Comparison of ENCODE assay signal across 9 cellular contexts in the genomic region with DNA sequence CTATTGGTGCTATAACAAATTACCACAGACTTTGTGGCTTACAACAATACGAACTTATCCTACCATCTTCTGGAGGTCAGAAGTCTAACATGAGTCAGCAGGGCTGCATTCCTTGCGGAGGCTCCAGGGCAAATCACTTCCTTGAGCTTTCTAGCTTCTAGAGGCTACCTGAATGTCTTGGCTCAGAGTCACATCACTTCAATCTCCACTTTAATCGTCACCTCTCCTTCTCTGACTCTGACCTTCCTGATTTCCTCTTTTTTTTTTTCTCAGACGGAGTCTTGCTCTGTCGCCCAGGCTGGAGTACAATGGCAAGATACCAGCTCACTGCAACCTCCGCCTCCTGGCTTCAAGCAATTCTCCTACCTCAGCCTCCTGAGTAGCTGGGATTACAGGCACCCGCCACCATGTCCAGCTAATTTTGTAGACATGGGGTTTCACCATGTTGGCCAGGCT. TPM values are rescaled to one million over a fixed set of nuclear protein-coding genes. Genes with fewer than 3 reads are reported as not detected.
A peak's percentile ranks its signal among the peaks of the same experiment; 100 is the strongest.
DNase-seq lines count a peak whose midpoint lies in the region; ATAC-seq, FAIRE-seq and TF ChIP-seq lines count a peak whose summit lies in the region.
"Had no signal": no experiment of that assay in that cellular context is flagged by ENCODE, and none has a peak within 500 bp of the region (broad histone marks: within the 10 kb centered on the region; RNA-seq: fewer than 3 reads in every experiment).

No MANE protein-coding gene starts in this region.

- H3K4me2 ChIP-seq in osteoblast (ENCODE audit: insufficient read depth, low read length) = peak overlapping the region; percentile 34

- no peaks in the 10 kb centered on the region for H3K27me3 ChIP-seq in osteoblast (ENCODE audit: insufficient read depth, low read length)

- ATAC-seq in HG03045 (IDR thresholded peaks at IDR 0.05; ENCODE audit: unreplicated experiment) (no peak), HG03342 (IDR thresholded peaks at IDR 0.05; ENCODE audit: unreplicated experiment) (no peak), HG02981 (IDR thresholded peaks at IDR 0.05; ENCODE audit: unreplicated experiment) (no peak), GM19467 (IDR thresholded peaks at IDR 0.05; ENCODE audit: unreplicated experiment) (no peak)

- TF ChIP-seq CTCF in epithelial cell of proximal tubule (conservative IDR thresholded peaks at IDR 0.05; ENCODE audit: low read depth, low read length) = no peak
- no peak for TF ChIP-seq CTCF in osteoblast (IDR thresholded peaks at IDR 0.05; ENCODE audit: extremely low read depth, low read depth, low read length)

- H3K4me3 ChIP-seq in epithelial cell of proximal tubule (ENCODE audit: low read depth, low read length) (no peak overlapping the region), osteoblast (ENCODE audit: insufficient read depth, low read length) (no peak overlapping the region)

- H3K36me3 ChIP-seq in osteoblast (ENCODE audit: insufficient read depth, low read length) = no peaks in the 10 kb centered on the region

- H3K4me1 ChIP-seq in osteoblast (ENCODE audit: insufficient read depth, low read length) = peaks cover 16% of the 10 kb centered on the region

- no peaks in the 10 kb centered on the region for H3K9me3 ChIP-seq in osteoblast (ENCODE audit: low read depth, low read length)

- DNase-seq in RCC 7860 (ENCODE audit: low spot score) (peak; percentile 98), epithelial cell of proximal tubule (ENCODE audit: low read depth) (peak; percentile 92), osteoblast (ENCODE audit: insufficient read length, low spot score, missing footprints) (peak; percentile 62)
- DNase-seq: activated CD4-positive, alpha-beta T cell treated with anti-CD3 and anti-CD28 coated beads for 1 hour had no signal

- H3K27ac ChIP-seq in osteoblast (ENCODE audit: low read depth, low read length) = no peak overlapping the region

- H2AFZ ChIP-seq in osteoblast (ENCODE audit: low read length) = no peak overlapping the region

- no peaks in the 10 kb centered on the region for H3K79me2 ChIP-seq in osteoblast (ENCODE audit: insufficient read depth, low read length)

- no peaks in the 10 kb centered on the region for H4K20me1 ChIP-seq in osteoblast (ENCODE audit: insufficient read depth, low read length)

- peak; percentile 31 for FAIRE-seq in G401.6 (lab: Jason Lieb, UNC)
- peak; percentile 99 for FAIRE-seq in RCC 7860 (lab: Jason Lieb, UNC)

RNA-seq across cellular contexts. Expression of gene ANAPC16, which starts 44.6 kb away (rescaled TPM):
- total RNA-seq in epithelial cell of proximal tubule (33.7 and 44.2 TPM in 2 replicates), osteoblast (50.7 and 58.0 TPM in 2 replicates)

RNA-seq across cellular contexts. Expression of gene ASCC1, which starts 44.9 kb away (rescaled TPM):
- 21.4 and 39.0 TPM in 2 replicates for total RNA-seq in epithelial cell of proximal tubule
- 40.2 and 50.1 TPM in 2 replicates for total RNA-seq in osteoblast
